ENCODE assay signal across 1 cellular context in genomic region chr3:183884437-183885296, GRCh38.
TF ChIP-seq lines count a peak whose summit lies in the region.

PARL (minus strand) TSS chr3:183884880; CDS start chr3:183884846, 34 bp downstream.

TF ChIP-seq in K562, 482 proteins besides CTCF, POLR2A, EP300 and RAD21 (continued from another document):
- TF ChIP-seq ZNF592 (IDR thresholded peaks at IDR 0.05) (peak; percentile 82), SOX6 (IDR thresholded peaks at IDR 0.05) (peak; percentile 61; the same call in 1 of the 2 replicates), POLR2AphosphoS2 (IDR thresholded peaks at IDR 0.05; ENCODE audit: low read length) (no peak), CHCHD3 (CRISPR knock-in tag; IDR thresholded peaks at IDR 0.05) (no peak), E2F6 (IDR thresholded peaks at IDR 0.05; ENCODE audit: borderline replicate concordance in 1 of 2, extremely low read depth in 1 of 2, insufficient read depth in 1 of 2, insufficient read length in 1 of 2, low read depth in 1 of 2, low read length in 1 of 2, poor library complexity in 1 of 2, severe bottlenecking in 1 of 2) (peak; percentile 65 to 72), SPI1 (IDR thresholded peaks at IDR 0.05; ENCODE audit: borderline replicate concordance, low read depth, low read length) (peak; percentile 39; the same call in 1 of the 2 replicates), DMBX1 (CRISPR knock-in tag; IDR thresholded peaks at IDR 0.05; ENCODE audit: borderline replicate concordance) (peak; percentile 62; the same call in 1 of the 2 replicates), RAD51 (IDR thresholded peaks at IDR 0.05; ENCODE audit: borderline replicate concordance, low read depth) (no peak), DIDO1 (tag; IDR thresholded peaks at IDR 0.05; ENCODE audit: low read depth) (peak; percentile 93), XRCC5 (IDR thresholded peaks at IDR 0.05; ENCODE audit: low read depth, low read length) (peak; percentile 97), MLLT1 (IDR thresholded peaks at IDR 0.05) (peak in 1 of 2 experiments; percentile 58; a peak in 1 of 4 replicates), CXXC5 (CRISPR knock-in tag; IDR thresholded peaks at IDR 0.05) (peak; percentile 97), ZBED1 (IDR thresholded peaks at IDR 0.05) (no peak), FUS (optimal IDR thresholded peaks at IDR 0.05; ENCODE audit: low read depth, low read length) (no peak), GABPA (tag; conservative IDR thresholded peaks at IDR 0.05; ENCODE audit: low read depth) (peak; percentile 98)
